Comparison of ENCODE assay signal across 8 cellular contexts in genomic region chr11:83816572-83817187, GRCh38.
DNase-seq lines count a peak whose midpoint lies in the region; ATAC-seq, FAIRE-seq and TF ChIP-seq lines count a peak whose summit lies in the region.

No MANE protein-coding gene starts in this region.

- POLR2A ChIA-PET in RWPE1 (lab: Yijun Ruan, JAX; ENCODE audit: low non-redundant PET) = no interaction called here

- no peaks in the 10 kb centered on the region for H3K4me1 Mint-ChIP-seq in stimulated activated naive B cell treated with anti-CD40 and anti-IgM and Interleukin-4, amounts not matched to agents 10 μg/mL and 1 μg/mL and 100 μg/mL, for 72 hours

- H3K27ac Mint-ChIP-seq in stimulated activated naive B cell treated with anti-CD40 and anti-IgM and Interleukin-4, amounts not matched to agents 10 μg/mL and 1 μg/mL and 100 μg/mL, for 72 hours = no peak overlapping the region

- CTCF ChIA-PET in RWPE1 (lab: Yijun Ruan, JAX) = interaction anchor here (0.6 to 1.4 kb wide), 3 partner anchors 131 to 1122 kb away, joined by 3 to 5 read pairs (median 4); no protein-coding TSS in a partner anchor

- TF ChIP-seq POLR2A in H54 (IDR thresholded peaks at IDR 0.05; ENCODE audit: low read depth, low read length) = no peak

- H3K9me3 Mint-ChIP-seq in stimulated activated naive B cell treated with anti-CD40 and anti-IgM and Interleukin-4, amounts not matched to agents 10 μg/mL and 1 μg/mL and 100 μg/mL, for 72 hours = no peaks in the 10 kb centered on the region

- ATAC-seq in HG02870 (IDR thresholded peaks at IDR 0.05; ENCODE audit: unreplicated experiment) (no peak), HG03025 (IDR thresholded peaks at IDR 0.05; ENCODE audit: low FRiP score, unreplicated experiment) (no peak)
- ATAC-seq in stimulated activated naive B cell treated with anti-CD40 and anti-IgM and Interleukin-4, amounts not matched to agents 10 μg/mL and 1 μg/mL and 100 μg/mL, for 72 hours (replicated peaks) = no peak

- H3K27me3 Mint-ChIP-seq in stimulated activated naive B cell treated with anti-CD40 and anti-IgM and Interleukin-4, amounts not matched to agents 10 μg/mL and 1 μg/mL and 100 μg/mL, for 72 hours = peaks cover 4 to 15% of the 10 kb centered on the region in 2 donors

- no peak overlapping the region for H3K4me3 ChIP-seq in fibroblast of villous mesenchyme (ENCODE audit: low read depth, low read length)

- peak; percentile 30 for DNase-seq in AG20443 (ENCODE audit: low spot score)
- DNase-seq in H54 (ENCODE audit: insufficient read length, low spot score) = no peak
- DNase-seq in RWPE1 (ENCODE audit: low spot score) = peak; percentile 8
- DNase-seq in fibroblast of villous mesenchyme (ENCODE audit: low read depth) = peak; percentile 32
- no peak for DNase-seq in DMS79 treated with DMSO at 0.1 percent for 48 hours (lab: John Stamatoyannopoulos, UW)
- no peak for DNase-seq in stimulated activated naive B cell treated with anti-CD40 and anti-IgM and Interleukin-4, amounts not matched to agents 10 μg/mL and 1 μg/mL and 100 μg/mL, for 72 hours

- TF ChIP-seq CTCF in RWPE1 (conservative IDR thresholded peaks at IDR 0.05; ENCODE audit: low read depth) (peak; percentile 63), fibroblast of villous mesenchyme (IDR thresholded peaks at IDR 0.05; ENCODE audit: insufficient read depth, low read depth, low read length) (peak; percentile 55)

- peak; percentile 43 for FAIRE-seq in H54 (lab: Jason Lieb, UNC)

- no peaks in the 10 kb centered on the region for H3K36me3 Mint-ChIP-seq in stimulated activated naive B cell treated with anti-CD40 and anti-IgM and Interleukin-4, amounts not matched to agents 10 μg/mL and 1 μg/mL and 100 μg/mL, for 72 hours

- no peak overlapping the region for H3K27ac ChIP-seq in RWPE1

- no peak overlapping the region for H3K4me3 Mint-ChIP-seq in stimulated activated naive B cell treated with anti-CD40 and anti-IgM and Interleukin-4, amounts not matched to agents 10 μg/mL and 1 μg/mL and 100 μg/mL, for 72 hours

Comparison
In these comparisons a context has a peak if more than half of its experiments do, and no peak if none do; other contexts are left out.
1. DNase-seq: peak in AG20443 (single experiment), RWPE1 (single experiment) and fibroblast of villous mesenchyme (single experiment); none in H54 (single experiment), DMS79 treated with DMSO at 0.1 percent for 48 hours (single experiment) and stimulated activated naive B cell treated with anti-CD40 and anti-IgM and Interleukin-4, amounts not matched to agents 10 μg/mL and 1 μg/mL and 100 μg/mL, for 72 hours (single experiment).